ENCODE assay signal across 8 cellular contexts in the genomic region with DNA sequence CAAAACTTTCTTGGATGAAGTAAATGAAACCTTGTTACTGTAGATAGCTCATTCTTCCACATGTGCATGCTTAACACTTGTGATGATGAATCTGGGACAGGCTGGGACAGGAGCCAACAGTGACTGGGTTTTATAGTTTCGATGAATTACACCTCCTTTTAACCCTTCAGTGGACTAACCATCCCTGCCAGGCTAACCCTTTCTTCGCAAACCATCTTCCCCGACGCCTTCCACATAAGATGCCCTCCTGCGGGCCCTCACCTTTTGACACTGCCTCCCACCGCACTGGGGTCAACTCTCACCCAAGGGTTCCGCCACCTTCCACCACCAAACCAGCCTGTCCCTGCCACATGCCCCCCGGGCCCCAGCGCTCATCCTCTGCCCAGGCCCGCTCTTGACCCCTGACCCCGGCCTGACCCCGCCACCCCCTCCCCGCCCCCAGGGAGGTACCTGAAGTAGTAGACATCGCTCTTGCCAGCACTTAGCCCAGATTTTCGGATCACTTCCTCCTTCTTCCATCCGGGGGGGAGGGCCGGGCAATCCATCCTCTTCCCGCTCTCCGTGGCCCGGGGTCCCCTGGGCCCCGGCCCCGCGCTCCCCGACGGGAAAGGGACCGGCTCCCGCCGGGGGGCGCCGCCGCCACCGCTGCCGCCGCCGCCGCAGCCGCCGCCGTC. TPM values are rescaled to one million over a fixed set of nuclear protein-coding genes. Genes with fewer than 3 reads are reported as not detected.
A peak's percentile ranks its signal among the peaks of the same experiment; 100 is the strongest.
DNase-seq lines count a peak whose midpoint lies in the region; ATAC-seq, FAIRE-seq and TF ChIP-seq lines count a peak whose summit lies in the region.

No MANE protein-coding gene starts in this region.

- H3K4me2 ChIP-seq in K562 (ENCODE audit: insufficient read depth, low read length), result peak overlapping the region; percentile 87

- peak overlapping the region; percentile 28 to 87; a peak in 2 of 4 replicates for H3K9ac ChIP-seq in K562 (ENCODE audit: insufficient read depth in 1 of 2, low read depth in 2 of 2, low read length in 2 of 2)
- no peak overlapping the region for H3K9ac ChIP-seq in iPS-15b (ENCODE audit: low read depth, low read length)
- H3K9ac ChIP-seq in skeletal muscle tissue (ENCODE audit: low read depth in 1 of 3, low read length in 3 of 3), result peak overlapping the region; percentile 21 to 56 (median 51)

- no TSS peak for BruUV-seq in K562 (replicated peaks; lab: Mats Ljungman, UMichigan)

- WGBS in K562 (ENCODE audit: insufficient coverage, low coverage, missing lambda C conversion rate), result 5% methylated on average over 13 of the region's 39 CpGs

- no peaks in the 10 kb centered on the region for H3K9me1 ChIP-seq in K562 (ENCODE audit: control insufficient read depth, insufficient read depth, low read length)

- no peak for TF ChIP-seq CTCF in K562 (IDR thresholded peaks at IDR 0.05 in 2 of 3, conservative IDR thresholded peaks at IDR 0.05 in 1 of 3; ENCODE audit: insufficient read depth in 2 of 3, low read depth in 1 of 3, low read length in 3 of 3)

- POLR2A ChIA-PET in K562 (lab: Yijun Ruan, JAX), result interaction anchor here (1.1 to 1.6 kb wide), 3 partner anchors 12 to 134 kb away, joined by 3 to 5 read pairs (median 3); a partner anchor contains a TSS

- H4K20me1 ChIP-seq in K562 (replicated peaks; ENCODE audit: control insufficient read depth, insufficient read depth, low read length), result no peaks in the 10 kb centered on the region

- H2AFZ ChIP-seq in K562 (ENCODE audit: low read depth, low read length), result no peak overlapping the region

- in situ Hi-C loops in K562 (cut with MboI), result no loop called here

- H3K27ac ChIP-seq in K562 (ENCODE audit: extremely low read depth, low read depth, low read length) (peak overlapping the region; percentile 36; the same call in 1 of the 3 replicates), skeletal muscle tissue (ENCODE audit: low read depth, low read length) (peak overlapping the region; percentile 70)

- H3K4me3 ChIP-seq in K562, result peak overlapping the region; percentile 52
- peak overlapping the region; percentile 76 for H3K4me3 ChIP-seq in iPS-15b (ENCODE audit: low read depth, low read length)
- H3K4me3 ChIP-seq in skeletal muscle tissue (ENCODE audit: low read length in 3 of 3), result peak overlapping the region; percentile 63 to 81 (median 73)

- no peaks in the 10 kb centered on the region for H3K27me3 ChIP-seq in K562 (ENCODE audit: control insufficient read depth in 2 of 2, insufficient read depth in 2 of 2, low read length in 2 of 2)
- H3K27me3 ChIP-seq in iPS-15b (ENCODE audit: control insufficient read depth, insufficient read depth, low read length), result no peaks in the 10 kb centered on the region
- H3K27me3 ChIP-seq in skeletal muscle tissue (ENCODE audit: control insufficient read depth in 3 of 3, insufficient read depth in 3 of 3, low read length in 3 of 3), result no peaks in the 10 kb centered on the region

- ATAC-seq in HG02678 (IDR thresholded peaks at IDR 0.05; ENCODE audit: unreplicated experiment) (peak; percentile 11), K562 (0 out of 3 replicates have a peak, but pooled peaks have one; percentile 5)

- peaks cover 50% of the 10 kb centered on the region for H3K79me2 ChIP-seq in K562 (ENCODE audit: control insufficient read depth, insufficient read depth, low read length)

- intact Hi-C loops in K562 (cut with micrococcal nuclease), result loop anchor here (1.0 kb wide), 1 partner anchor 46 kb away; a partner anchor contains a TSS

- DNase-seq in GM12891 (ENCODE audit: insufficient read length, low spot score), result no peak
- DNase-seq in NCI-H1105 treated with DMSO at 0.1 percent for 48 hours (lab: John Stamatoyannopoulos, UW), result peak; percentile 68
- DNase-seq in T-helper 2 cell, result peak in 3 of 5 experiments; percentile 18 to 58 (median 36)
- DNase-seq in K562 (ENCODE audit: extremely low read depth in 1 of 4, low spot score in 3 of 4), result peak; percentile 17 to 54 (median 28)
- DNase-seq in middle frontal gyrus (ENCODE audit: extremely low spot score, low spot score), result no peak

- CTCF ChIA-PET in K562 (lab: Yijun Ruan, JAX; ENCODE audit: low intra/inter-chr PET ratio), result no interaction called here

- FAIRE-seq in GM12891 (lab: Jason Lieb, UNC) (no peak), K562 (lab: Jason Lieb, UNC) (peak; percentile 73)

- H3K4me1 ChIP-seq in K562 (replicated peaks in 1 of 2; ENCODE audit: control insufficient read depth in 2 of 2, insufficient read depth in 2 of 2, low read length in 2 of 2), result no peaks in the 10 kb centered on the region; a peak in 3 of 5 replicates
- peaks cover 11% of the 10 kb centered on the region for H3K4me1 ChIP-seq in iPS-15b (ENCODE audit: control insufficient read depth, insufficient read depth, low read length)
- peaks cover 9 to 21% (median 17%) of the 10 kb centered on the region in 3 donors for H3K4me1 ChIP-seq in skeletal muscle tissue (ENCODE audit: control insufficient read depth in 3 of 3, insufficient read depth in 3 of 3, low read length in 3 of 3)

- TF ChIP-seq POLR2A in GM12891 (IDR thresholded peaks at IDR 0.05; ENCODE audit: low read depth, low read length), result no peak
- no peak for TF ChIP-seq POLR2A in K562 (conservative IDR thresholded peaks at IDR 0.05)

- H3K9me3 ChIP-seq in K562 (replicated peaks; ENCODE audit: control insufficient read depth, insufficient read depth, low read depth, low read length) (no peaks in the 10 kb centered on the region), iPS-15b (ENCODE audit: control insufficient read depth, insufficient read depth, low read length) (no peaks in the 10 kb centered on the region), skeletal muscle tissue (ENCODE audit: control insufficient read depth in 3 of 3, low read length in 3 of 3) (no peaks in the 10 kb centered on the region)

- no peak for TF ChIP-seq RAD21 in K562 (CRISPR knock-in tag; conservative IDR thresholded peaks at IDR 0.05 in 1 of 2, IDR thresholded peaks at IDR 0.05 in 1 of 2)

- TF ChIP-seq EP300 in K562 (IDR thresholded peaks at IDR 0.05; ENCODE audit: low read length), result no peak

- H3K36me3 ChIP-seq in K562 (ENCODE audit: control insufficient read depth, insufficient read depth, low read length), result no peaks in the 10 kb centered on the region
- no peaks in the 10 kb centered on the region for H3K36me3 ChIP-seq in iPS-15b (ENCODE audit: control insufficient read depth, insufficient read depth, low read length)
- H3K36me3 ChIP-seq in skeletal muscle tissue (ENCODE audit: control insufficient read depth in 3 of 3, insufficient read depth in 3 of 3, low read length in 3 of 3), result no peaks in the 10 kb centered on the region

TF ChIP-seq in GM12891, 5 proteins besides CTCF, POLR2A, EP300 and RAD21:
- no peak for TF ChIP-seq POLR2AphosphoS5 (IDR thresholded peaks at IDR 0.05; ENCODE audit: low read depth, low read length)
- peak; percentile 77 for TF ChIP-seq SPI1 (IDR thresholded peaks at IDR 0.05; ENCODE audit: low read depth, low read length)
TF ChIP-seq in GM12891: peak in this region for 1.

TF ChIP-seq in K562, 482 proteins besides CTCF, POLR2A, EP300 and RAD21 (continues in another document):
- TF ChIP-seq ETS2 (tag; IDR thresholded peaks at IDR 0.05; ENCODE audit: borderline replicate concordance, poor library complexity, severe bottlenecking) (no peak), NR2C2 (CRISPR knock-in tag; IDR thresholded peaks at IDR 0.05) (no peak; the same call in 1 of the 2 replicates), NR2C2 (tag; IDR thresholded peaks at IDR 0.05) (peak; percentile 94), NFIC (IDR thresholded peaks at IDR 0.05) (peak; percentile 73)

RNA-seq across cellular contexts. Expression of a gene that starts 0.8 kb away (rescaled TPM):
- 46.0 TPM for polyA plus RNA-seq in GM12891 (2012; ENCODE audit: low read depth, missing spikeins)
- total RNA-seq in K562 (2011; cell fraction: chromatin; rRNA removed; ENCODE audit: low replicate concordance), result 7.9 and 16.1 TPM in 2 replicates
- 5.3 and 5.5 TPM in 2 replicates for total RNA-seq in K562 (2011; cell fraction: nucleolus; rRNA removed)
- total RNA-seq in K562 (2011; cell fraction: nucleoplasm; rRNA removed), result 12.7 and 25.0 TPM in 2 replicates
- total RNA-seq in K562 (2014; rRNA removed) (9.1 and 10.5 TPM in 2 replicates), K562 (2014; rRNA removed; fragmentation: Illumina TruSeq; extraction: Trizol) (30.0 and 30.8 TPM in 2 replicates), K562 (2015; rRNA removed; fragmentation: Illumina TruSeq; extraction: Trizol) (13.4 and 13.9 TPM in 2 replicates), K562 (2021) (38.6 and 40.2 TPM in 2 replicates), skeletal muscle tissue (12.5 TPM)
- polyA plus RNA-seq in K562 (2011; rRNA removed) (23.9 and 31.0 TPM in 2 replicates), K562 (2014; fragmentation: Illumina TruSeq; extraction: Trizol) (16.2 and 21.7 TPM in 2 replicates), K562 (2014; fragmentation: Nextera tagmentation; extraction: Ambion mirVana) (1 to 10 TPM; 4.4 to 5.0 TPM), K562 (2014; rRNA removed) (10.3 and 13.7 TPM in 2 replicates)
- polyA plus RNA-seq in K562 (2011; cell fraction: cytosol; rRNA removed), result 2.9 and 5.7 TPM in 2 replicates
- polyA plus RNA-seq in K562 (2011; cell fraction: nucleus; rRNA removed), result 18.0 and 18.7 TPM in 2 replicates
- polyA plus RNA-seq in K562 (2012), result 10.8 and 18.3 TPM in 2 replicates
- polyA minus RNA-seq in K562 (2011; rRNA and poly(A)+ RNA removed), result 11.1 and 17.0 TPM in 2 replicates
- 23.2 and 32.7 TPM in 2 replicates for polyA minus RNA-seq in K562 (2011; cell fraction: cytosol; rRNA and poly(A)+ RNA removed)
- polyA minus RNA-seq in K562 (2011; cell fraction: nucleus; rRNA and poly(A)+ RNA removed), result 3.5 and 6.3 TPM in 2 replicates

RNA-seq across cellular contexts. Expression of a gene that starts 45.6 kb away (rescaled TPM):
- polyA plus RNA-seq in GM12891 (2012; ENCODE audit: low read depth, missing spikeins), result 6.1 TPM
- total RNA-seq in K562 (2011; cell fraction: chromatin; rRNA removed; ENCODE audit: low replicate concordance), result 12.9 and 30.6 TPM in 2 replicates
- total RNA-seq in K562 (2011; cell fraction: nucleolus; rRNA removed), result 9.0 and 10.1 TPM in 2 replicates
- 19.3 and 24.8 TPM in 2 replicates for total RNA-seq in K562 (2011; cell fraction: nucleoplasm; rRNA removed)
- 4.4 and 6.0 TPM in 2 replicates for total RNA-seq in K562 (2014; rRNA removed)
- 6.6 and 8.4 TPM in 2 replicates for total RNA-seq in K562 (2014; rRNA removed; fragmentation: Illumina TruSeq; extraction: Trizol)
- 5.1 and 7.2 TPM in 2 replicates for total RNA-seq in K562 (2015; rRNA removed; fragmentation: Illumina TruSeq; extraction: Trizol)
- 6.5 and 7.0 TPM in 2 replicates for total RNA-seq in K562 (2021)
- polyA plus RNA-seq in K562 (2011; rRNA removed), result 13.1 and 13.2 TPM in 2 replicates
- polyA plus RNA-seq in K562 (2011; cell fraction: cytosol; rRNA removed), result 1.5 and 3.1 TPM in 2 replicates
- 17.6 and 21.5 TPM in 2 replicates for polyA plus RNA-seq in K562 (2011; cell fraction: nucleus; rRNA removed)
- polyA plus RNA-seq in K562 (2012), result 3.4 and 7.9 TPM in 2 replicates
- 5.8 and 6.0 TPM in 2 replicates for polyA plus RNA-seq in K562 (2014; fragmentation: Illumina TruSeq; extraction: Trizol)
- polyA plus RNA-seq in K562 (2014; fragmentation: Nextera tagmentation; extraction: Ambion mirVana), result 1 to 10 TPM; 3.2 to 4.1 TPM
- 9.0 and 9.1 TPM in 2 replicates for polyA plus RNA-seq in K562 (2014; rRNA removed)
- polyA minus RNA-seq in K562 (2011; rRNA and poly(A)+ RNA removed), result 11.2 and 13.8 TPM in 2 replicates
- 3.9 and 6.5 TPM in 2 replicates for polyA minus RNA-seq in K562 (2011; cell fraction: cytosol; rRNA and poly(A)+ RNA removed)
- polyA minus RNA-seq in K562 (2011; cell fraction: nucleus; rRNA and poly(A)+ RNA removed), result 15.6 and 24.3 TPM in 2 replicates
- total RNA-seq in skeletal muscle tissue, result 47.5 TPM

Comparison
In these comparisons a context has a peak if more than half of its experiments do, and no peak if none do; other contexts are left out.
1. DNase-seq: peak in NCI-H1105 treated with DMSO at 0.1 percent for 48 hours (single experiment), T-helper 2 cell (3 of 5) and K562 (4 of 4); none in GM12891 (single experiment) and middle frontal gyrus (single experiment).
2. Peak in every context shown above with its lines, with median percentiles within 50 percentile points of each other: H3K4me3 ChIP-seq.